In the genomic region with DNA sequence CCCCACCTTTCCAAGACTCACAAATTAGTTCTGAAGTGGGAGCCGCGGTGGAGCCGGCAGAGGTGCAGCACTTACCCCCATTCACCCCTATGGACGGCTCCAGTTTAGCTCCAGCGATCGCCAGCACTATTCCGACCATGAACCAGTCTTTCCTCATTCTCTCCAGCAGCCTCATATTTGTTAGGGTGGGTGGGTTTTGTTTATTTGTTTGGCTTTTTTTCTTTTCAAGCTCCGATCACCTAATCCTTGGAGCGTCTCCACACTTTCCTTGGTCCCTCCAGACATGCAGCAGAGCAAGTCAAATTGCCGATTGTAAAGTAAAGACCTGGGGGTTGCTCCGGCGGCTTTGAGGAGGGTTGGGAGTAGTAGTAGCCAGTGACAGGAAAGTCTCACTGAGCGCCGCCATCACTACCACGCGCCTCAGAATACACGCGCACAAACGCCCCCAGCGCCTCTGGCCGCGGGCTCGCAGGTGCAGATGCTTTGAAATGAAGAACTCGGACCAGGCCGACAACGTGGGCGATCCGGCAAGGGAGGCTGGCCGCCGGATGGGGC, we compare ENCODE assay signal across 8 cellular contexts.
DNase-seq lines count a peak whose midpoint lies in the region; ATAC-seq and TF ChIP-seq lines count a peak whose summit lies in the region.

A gene with protein sequence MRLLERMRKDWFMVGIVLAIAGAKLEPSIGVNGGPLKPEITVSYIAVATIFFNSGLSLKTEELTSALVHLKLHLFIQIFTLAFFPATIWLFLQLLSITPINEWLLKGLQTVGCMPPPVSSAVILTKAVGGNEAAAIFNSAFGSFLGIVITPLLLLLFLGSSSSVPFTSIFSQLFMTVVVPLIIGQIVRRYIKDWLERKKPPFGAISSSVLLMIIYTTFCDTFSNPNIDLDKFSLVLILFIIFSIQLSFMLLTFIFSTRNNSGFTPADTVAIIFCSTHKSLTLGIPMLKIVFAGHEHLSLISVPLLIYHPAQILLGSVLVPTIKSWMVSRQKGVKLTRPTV (minus strand): TSS at position 398 of the 555 bp plus-strand sequence. CDS start 223 bp downstream, at position 175.

- no peaks in the 10 kb centered on the region for H3K27me3 ChIP-seq in layer of hippocampus (ENCODE audit: control insufficient read depth, insufficient read depth, low read length)

- DNase-seq in AG09319 (ENCODE audit: extremely low read depth, low read depth), result peak; percentile 24
- DNase-seq in NCI-H345 (lab: John Stamatoyannopoulos, UW), result peak; percentile 60
- peak; percentile 47 for DNase-seq in activated CD4-positive, alpha-beta T cell treated with anti-CD3 and anti-CD28 coated beads for 1 hour
- peak; percentile 72 for DNase-seq in stimulated activated CD4-positive, alpha-beta T cell treated with anti-CD3 and anti-CD28 coated beads, Interleukin-1b, Interleukin-23, amount 100 ng/mL, for 48 hours

- peak; percentile 66 for ATAC-seq in GM18873 (IDR thresholded peaks at IDR 0.05; ENCODE audit: low FRiP score, unreplicated experiment)
- peak; percentile 76 for ATAC-seq in HG03103 (IDR thresholded peaks at IDR 0.05; ENCODE audit: low read depth, unreplicated experiment)

- H3K27ac ChIP-seq in cingulate gyrus (ENCODE audit: low read depth, low read length) (peak within 1 kb of the TSS; percentile 84), layer of hippocampus (ENCODE audit: low read depth, low read length) (peak within 1 kb of the TSS; percentile 77)

- TF ChIP-seq CTCF in AG09319 (IDR thresholded peaks at IDR 0.05; ENCODE audit: low read depth, low read length), result no peak

Comparison
In these comparisons a context has a peak if more than half of its experiments do, and no peak if none do; other contexts are left out.
1. Peak in every context shown above with its lines: DNase-seq, ATAC-seq and H3K27ac ChIP-seq.